1 cellular context compared by ENCODE assay signal in genomic region chr17:40517286-40517662, GRCh38.
TF ChIP-seq lines count a peak whose summit lies in the region.

No MANE protein-coding gene starts in this region.

TF ChIP-seq in K562, 482 proteins besides CTCF, POLR2A, EP300 and RAD21 (continued from another document):
- TF ChIP-seq, protein P1, sequence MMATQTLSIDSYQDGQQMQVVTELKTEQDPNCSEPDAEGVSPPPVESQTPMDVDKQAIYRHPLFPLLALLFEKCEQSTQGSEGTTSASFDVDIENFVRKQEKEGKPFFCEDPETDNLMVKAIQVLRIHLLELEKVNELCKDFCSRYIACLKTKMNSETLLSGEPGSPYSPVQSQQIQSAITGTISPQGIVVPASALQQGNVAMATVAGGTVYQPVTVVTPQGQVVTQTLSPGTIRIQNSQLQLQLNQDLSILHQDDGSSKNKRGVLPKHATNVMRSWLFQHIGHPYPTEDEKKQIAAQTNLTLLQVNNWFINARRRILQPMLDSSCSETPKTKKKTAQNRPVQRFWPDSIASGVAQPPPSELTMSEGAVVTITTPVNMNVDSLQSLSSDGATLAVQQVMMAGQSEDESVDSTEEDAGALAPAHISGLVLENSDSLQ (IDR thresholded peaks at IDR 0.05): 0 out of 2 replicates have a peak, but pooled peaks have one; percentile 12
- TF ChIP-seq CHD4 (IDR thresholded peaks at IDR 0.05; ENCODE audit: insufficient read depth, insufficient replicate concordance, low read depth, low read length, poor library complexity, severe bottlenecking): peak; percentile 68
- TF ChIP-seq EGR1 (conservative IDR thresholded peaks at IDR 0.05): no peak
- TF ChIP-seq ZBTB7A (IDR thresholded peaks at IDR 0.05; ENCODE audit: borderline replicate concordance, control insufficient read depth, low read depth, low read length): no peak
- TF ChIP-seq, protein P2, sequence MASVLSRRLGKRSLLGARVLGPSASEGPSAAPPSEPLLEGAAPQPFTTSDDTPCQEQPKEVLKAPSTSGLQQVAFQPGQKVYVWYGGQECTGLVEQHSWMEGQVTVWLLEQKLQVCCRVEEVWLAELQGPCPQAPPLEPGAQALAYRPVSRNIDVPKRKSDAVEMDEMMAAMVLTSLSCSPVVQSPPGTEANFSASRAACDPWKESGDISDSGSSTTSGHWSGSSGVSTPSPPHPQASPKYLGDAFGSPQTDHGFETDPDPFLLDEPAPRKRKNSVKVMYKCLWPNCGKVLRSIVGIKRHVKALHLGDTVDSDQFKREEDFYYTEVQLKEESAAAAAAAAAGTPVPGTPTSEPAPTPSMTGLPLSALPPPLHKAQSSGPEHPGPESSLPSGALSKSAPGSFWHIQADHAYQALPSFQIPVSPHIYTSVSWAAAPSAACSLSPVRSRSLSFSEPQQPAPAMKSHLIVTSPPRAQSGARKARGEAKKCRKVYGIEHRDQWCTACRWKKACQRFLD (CRISPR knock-in tag; IDR thresholded peaks at IDR 0.05): 0 out of 2 replicates have a peak, but pooled peaks have one; percentile 47
- TF ChIP-seq RCOR1 (IDR thresholded peaks at IDR 0.05; ENCODE audit: borderline replicate concordance in 1 of 2, low read depth in 2 of 2, low read length in 2 of 2): peak in 1 of 2 experiments; percentile 51; a peak in 2 of 4 replicates
- TF ChIP-seq SIN3A (IDR thresholded peaks at IDR 0.05; ENCODE audit: borderline replicate concordance in 2 of 2, control insufficient read depth in 1 of 2, low read depth in 2 of 2, low read length in 2 of 2): no peak
- TF ChIP-seq, protein P3, sequence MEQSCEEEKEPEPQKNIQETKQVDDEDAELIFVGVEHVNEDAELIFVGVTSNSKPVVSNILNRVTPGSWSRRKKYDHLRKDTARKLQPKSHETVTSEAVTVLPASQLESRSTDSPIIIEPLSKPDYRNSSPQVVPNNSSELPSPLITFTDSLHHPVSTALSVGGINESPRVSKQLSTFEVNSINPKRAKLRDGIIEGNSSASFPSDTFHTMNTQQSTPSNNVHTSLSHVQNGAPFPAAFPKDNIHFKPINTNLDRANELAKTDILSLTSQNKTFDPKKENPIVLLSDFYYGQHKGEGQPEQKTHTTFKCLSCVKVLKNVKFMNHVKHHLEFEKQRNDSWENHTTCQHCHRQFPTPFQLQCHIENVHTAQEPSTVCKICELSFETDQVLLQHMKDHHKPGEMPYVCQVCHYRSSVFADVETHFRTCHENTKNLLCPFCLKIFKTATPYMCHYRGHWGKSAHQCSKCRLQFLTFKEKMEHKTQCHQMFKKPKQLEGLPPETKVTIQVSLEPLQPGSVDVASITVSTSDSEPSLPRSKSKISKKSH (CRISPR knock-in tag; IDR thresholded peaks at IDR 0.05): no peak
- TF ChIP-seq NFRKB (IDR thresholded peaks at IDR 0.05; ENCODE audit: low read depth): peak; percentile 47; the same call in 1 of the 2 replicates
- TF ChIP-seq PTBP1 (IDR thresholded peaks at IDR 0.05; ENCODE audit: low read depth, low read length): peak; percentile 78
- TF ChIP-seq, protein P4, sequence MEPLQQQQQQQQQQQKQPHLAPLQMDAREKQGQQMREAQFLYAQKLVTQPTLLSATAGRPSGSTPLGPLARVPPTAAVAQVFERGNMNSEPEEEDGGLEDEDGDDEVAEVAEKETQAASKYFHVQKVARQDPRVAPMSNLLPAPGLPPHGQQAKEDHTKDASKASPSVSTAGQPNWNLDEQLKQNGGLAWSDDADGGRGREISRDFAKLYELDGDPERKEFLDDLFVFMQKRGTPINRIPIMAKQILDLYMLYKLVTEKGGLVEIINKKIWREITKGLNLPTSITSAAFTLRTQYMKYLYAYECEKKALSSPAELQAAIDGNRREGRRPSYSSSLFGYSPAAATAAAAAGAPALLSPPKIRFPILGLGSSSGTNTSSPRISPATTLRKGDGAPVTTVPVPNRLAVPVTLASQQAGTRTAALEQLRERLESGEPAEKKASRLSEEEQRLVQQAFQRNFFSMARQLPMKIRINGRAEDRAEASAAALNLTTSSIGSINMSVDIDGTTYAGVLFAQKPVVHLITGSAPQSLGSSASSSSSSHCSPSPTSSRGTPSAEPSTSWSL (CRISPR knock-in tag; IDR thresholded peaks at IDR 0.05; ENCODE audit: borderline replicate concordance): no peak
- no peak for TF ChIP-seq ZNF324 (CRISPR knock-in tag; IDR thresholded peaks at IDR 0.05)
- 0 out of 2 replicates have a peak, but pooled peaks have one; percentile 18 for TF ChIP-seq ZNF354B (CRISPR knock-in tag; IDR thresholded peaks at IDR 0.05)
- TF ChIP-seq SRSF7 (optimal IDR thresholded peaks at IDR 0.05; ENCODE audit: low read depth, low read length): no peak
- TF ChIP-seq ARNT (IDR thresholded peaks at IDR 0.05): peak in 1 of 2 experiments; percentile 51; a peak in 1 of 4 replicates
- no peak for TF ChIP-seq ZNF232 (CRISPR knock-in tag; IDR thresholded peaks at IDR 0.05)
- peak; percentile 94 for TF ChIP-seq BCOR (IDR thresholded peaks at IDR 0.05)
- no peak for TF ChIP-seq SMAD4 (CRISPR knock-in tag; conservative IDR thresholded peaks at IDR 0.05)
- no peak for TF ChIP-seq GABPB1 (CRISPR knock-in tag; IDR thresholded peaks at IDR 0.05)
- TF ChIP-seq PHF21A (IDR thresholded peaks at IDR 0.05; ENCODE audit: borderline replicate concordance, low read depth): no peak
- no peak for TF ChIP-seq NFXL1 (CRISPR knock-in tag; IDR thresholded peaks at IDR 0.05)
- peak; percentile 63; the same call in 1 of the 2 replicates for TF ChIP-seq HDAC2 (IDR thresholded peaks at IDR 0.05)
- TF ChIP-seq PCBP1 (IDR thresholded peaks at IDR 0.05; ENCODE audit: low read depth, low read length, poor library complexity, severe bottlenecking): no peak
- peak in 1 of 2 experiments; percentile 59; a peak in 1 of 3 replicates for TF ChIP-seq CBX3 (IDR thresholded peaks at IDR 0.05; ENCODE audit: borderline replicate concordance in 1 of 2, low read length in 2 of 2)
- TF ChIP-seq CREB3L1 (IDR thresholded peaks at IDR 0.05; ENCODE audit: borderline replicate concordance, low read depth): no peak
- no peak for TF ChIP-seq ZBTB17 (CRISPR knock-in tag; IDR thresholded peaks at IDR 0.05)
- 0 out of 2 replicates have a peak, but pooled peaks have one; percentile 1 for TF ChIP-seq CXXC5 (CRISPR knock-in tag; IDR thresholded peaks at IDR 0.05)
- no peak for TF ChIP-seq TAF9B (IDR thresholded peaks at IDR 0.05; ENCODE audit: partially characterized antibody)
- peak in 1 of 2 experiments; percentile 54; a peak in 1 of 4 replicates for TF ChIP-seq KDM1A (IDR thresholded peaks at IDR 0.05)
- TF ChIP-seq ZNF197 (CRISPR knock-in tag; IDR thresholded peaks at IDR 0.05; ENCODE audit: low read depth): no peak
- no peak for TF ChIP-seq TAF1 (IDR thresholded peaks at IDR 0.05; ENCODE audit: control insufficient read depth, extremely low read depth, insufficient read depth, low read length, severe bottlenecking)
- no peak for TF ChIP-seq USF2 (CRISPR knock-in tag; IDR thresholded peaks at IDR 0.05)
- peak; percentile 96 for TF ChIP-seq SMARCA5 (IDR thresholded peaks at IDR 0.05)
- TF ChIP-seq ZNF507 (tag; conservative IDR thresholded peaks at IDR 0.05): peak; percentile 87
- no peak for TF ChIP-seq RBM39 (optimal IDR thresholded peaks at IDR 0.05; ENCODE audit: low read depth, low read length)
- TF ChIP-seq DPF2 (IDR thresholded peaks at IDR 0.05): no peak
- no peak for TF ChIP-seq DEAF1 (CRISPR knock-in tag; IDR thresholded peaks at IDR 0.05)
TF ChIP-seq in K562: peak in this region for 16.
